In genomic region chr11:65479184-65480145, GRCh38 we compare ENCODE assay signal across 8 cellular contexts. TPM values are rescaled to one million over a fixed set of nuclear protein-coding genes. Genes with fewer than 3 reads are reported as not detected.
DNase-seq lines count a peak whose midpoint lies in the region; ATAC-seq and TF ChIP-seq lines count a peak whose summit lies in the region.

No MANE protein-coding gene starts in this region.

- TF ChIP-seq CTCF in choroid plexus epithelial cell (conservative IDR thresholded peaks at IDR 0.05; ENCODE audit: low read depth, low read length) (peak; percentile 68), lung (IDR thresholded peaks at IDR 0.05; ENCODE audit: control extremely low read depth, extremely low read depth) (peak; percentile 14), thyroid gland (IDR thresholded peaks at IDR 0.05) (peak in 3 of 6 experiments; percentile 15 to 26 (median 15))

- H3K36me3 ChIP-seq in lung (ENCODE audit: control insufficient read depth in 2 of 2, insufficient read depth in 2 of 2, low read length in 2 of 2), result no peaks in the 10 kb centered on the region
- H3K36me3 ChIP-seq in thyroid gland, result no peaks in the 10 kb centered on the region

- H3K4me1 ChIP-seq in lung (ENCODE audit: control insufficient read depth in 2 of 2, insufficient read depth in 2 of 2, low read length in 2 of 2) (peaks cover 0 to 7% of the 10 kb centered on the region in 2 donors), thyroid gland (peaks cover 30 to 45% of the 10 kb centered on the region in 2 donors)

- DNase-seq in EH (ENCODE audit: low read depth) (peak; percentile 96), NCI-H226 (peak; percentile 78), choroid plexus epithelial cell (ENCODE audit: low read depth) (peak; percentile 90), lung (ENCODE audit: low spot score) (no peak), thyroid gland (peak; percentile 47 to 56)
- no peak for DNase-seq in activated naive CD4-positive, alpha-beta T cell treated with anti-CD3 and anti-CD28 coated beads, Interleukin-2, amount 50 U/mL, for 16 hours

- ATAC-seq in lung (ENCODE audit: insufficient read depth, low FRiP score), result peak; percentile 9
- ATAC-seq in GM18520 (IDR thresholded peaks at IDR 0.05; ENCODE audit: unreplicated experiment), result no peak
- no peak for ATAC-seq in HG03095 (IDR thresholded peaks at IDR 0.05; ENCODE audit: unreplicated experiment)

- H3K27me3 ChIP-seq in lung (ENCODE audit: control insufficient read depth, insufficient read depth), result no peaks in the 10 kb centered on the region
- H3K27me3 ChIP-seq in thyroid gland, result no peaks in the 10 kb centered on the region

- H3K4me3 ChIP-seq in choroid plexus epithelial cell (ENCODE audit: low read depth, low read length) (peak overlapping the region; percentile 23), lung (no peak overlapping the region), thyroid gland (replicated peaks in 1 of 3) (no peak overlapping the region)

- peak in 1 of 2 donors; percentile 66 for TF ChIP-seq POLR2A in thyroid gland (IDR thresholded peaks at IDR 0.05)

- 64 to 79% methylated on average over 11 of the region's 11 CpGs for WGBS in lung, 2 donors
- WGBS in thyroid gland, 2 donors, result 54 to 58% methylated on average over 11 of the region's 11 CpGs

- H3K27ac ChIP-seq in lung (ENCODE audit: low read depth in 1 of 2, low read length in 1 of 2) (peak overlapping the region; percentile 94 to 99), thyroid gland (peak overlapping the region; percentile 100)

- no peaks in the 10 kb centered on the region for H3K9me3 ChIP-seq in lung (ENCODE audit: control insufficient read depth in 2 of 2, insufficient read depth in 1 of 2, low read length in 1 of 2)
- no peaks in the 10 kb centered on the region for H3K9me3 ChIP-seq in thyroid gland

- intact Hi-C loops in thyroid gland (cut with DNase I), result no loop called here

RNA-seq across cellular contexts. Expression of gene MALAT1, which starts 19.4 kb away (rescaled TPM):
- total RNA-seq in lung, result over 10,000 TPM; 10,633 to 48,332 TPM
- 1,000 to 10,000 TPM in 1 of 2 donors, 100 to 1,000 TPM in 1; 125 to 2,965 TPM for polyA plus RNA-seq in lung
- over 10,000 TPM; 20,994 to 36,233 (median 26,043) TPM for total RNA-seq in thyroid gland

RNA-seq across cellular contexts. Expression of gene SCYL1, which starts 45.4 kb away (rescaled TPM):
- total RNA-seq in lung (10 to 100 TPM; 54.3 to 93.8 TPM), thyroid gland (100 to 1,000 TPM in 3 of 4 donors, 10 to 100 TPM in 1; 99.8 to 122 (median 116) TPM)
- polyA plus RNA-seq in lung, result 100 to 1,000 TPM in 1 of 2 donors, 10 to 100 TPM in 1; 79.1 to 107 TPM

RNA-seq across cellular contexts. Expression of gene NEAT1, which starts 56.9 kb away (rescaled TPM):
- total RNA-seq in lung (100 to 1,000 TPM; 518 to 912 TPM), thyroid gland (1,000 to 10,000 TPM in 1 of 4 donors, 100 to 1,000 TPM in 3; 195 to 1,623 (median 652) TPM)
- 1,000 to 10,000 TPM in 1 of 2 donors, 100 to 1,000 TPM in 1; 481 to 1,176 TPM for polyA plus RNA-seq in lung

Comparison
In these comparisons a context has a peak if more than half of its experiments do, and no peak if none do; other contexts are left out.
1. DNase-seq: peak in EH (single experiment), NCI-H226 (single experiment), choroid plexus epithelial cell (single experiment) and thyroid gland (2 of 2); none in lung (single experiment) and activated naive CD4-positive, alpha-beta T cell treated with anti-CD3 and anti-CD28 coated beads, Interleukin-2, amount 50 U/mL, for 16 hours (single experiment).